In the genomic region with DNA sequence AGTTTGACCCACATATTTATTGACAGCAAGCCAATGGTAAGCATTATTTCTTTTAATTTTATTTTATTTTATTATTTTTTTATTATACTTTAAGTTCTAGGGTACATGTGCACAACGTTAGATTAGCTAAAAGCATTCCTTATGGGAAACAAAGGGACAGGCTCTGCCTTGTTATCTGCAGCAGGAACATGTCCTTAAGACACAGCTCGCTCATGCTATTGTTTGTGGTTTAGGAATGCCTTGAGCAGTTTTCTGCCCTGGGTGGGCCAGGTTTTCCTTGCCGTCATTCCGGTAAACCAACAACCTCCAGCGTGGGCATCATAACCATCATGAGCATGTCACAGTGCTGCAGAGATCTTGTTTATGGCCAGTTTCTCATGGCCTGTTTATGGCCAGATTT, we compare ENCODE assay signal across 29 cellular contexts.
"Had no signal": no experiment of that assay in that cellular context is flagged by ENCODE, and none has a peak within 500 bp of the region (broad histone marks: within the 10 kb centered on the region; RNA-seq: fewer than 3 reads in every experiment).

No MANE protein-coding gene starts in this region.

- H3K27ac ChIP-seq: colonic mucosa, coronary artery, dorsolateral prefrontal cortex, epithelial cell of prostate, esophagus muscularis mucosa, esophagus squamous epithelium, foreskin keratinocyte, gastrocnemius medialis, gastroesophageal sphincter, heart left ventricle, heart right ventricle had no signal

- FAIRE-seq: colon, endometrium, endothelial cell of umbilical vein, frontal cortex had no signal

- H3K27me3 ChIP-seq: colonic mucosa, dorsolateral prefrontal cortex, esophagus muscularis mucosa, esophagus squamous epithelium, foreskin keratinocyte, gastrocnemius medialis, gastroesophageal sphincter, heart left ventricle, heart right ventricle had no signal

- H3K4me1 Mint-ChIP-seq: endodermal cell had no signal

- ATAC-seq: effector memory CD8-positive, alpha-beta T cell; esophagus mucosa; foreskin keratinocyte; gastrocnemius medialis; gastroesophageal sphincter; heart left ventricle; heart right ventricle had no signal

- H3K36me3 ChIP-seq: colonic mucosa, esophagus muscularis mucosa, gastrocnemius medialis, gastroesophageal sphincter, heart left ventricle, heart right ventricle had no signal

- H3K4me3 Mint-ChIP-seq: dendritic cell treated with granulocyte-macrophage colony-stimulating factor and Interleukin-4, amounts not matched to agents 40 ng/mL and 50 ng/mL, for 4 days; effector memory CD8-positive, alpha-beta T cell; endodermal cell had no signal

- H3K27me3 Mint-ChIP-seq: dendritic cell treated with granulocyte-macrophage colony-stimulating factor and Interleukin-4, amounts not matched to agents 40 ng/mL and 50 ng/mL, for 4 days; effector memory CD8-positive, alpha-beta T cell had no signal

- H3K27ac Mint-ChIP-seq: dendritic cell treated with granulocyte-macrophage colony-stimulating factor and Interleukin-4, amounts not matched to agents 40 ng/mL and 50 ng/mL, for 4 days; effector memory CD8-positive, alpha-beta T cell; endodermal cell had no signal

- DNase-seq: colonic mucosa; cortex of kidney; dermis blood vessel endothelial cell; dorsolateral prefrontal cortex; effector CD4-positive, alpha-beta T cell; effector CD8-positive, alpha-beta T cell; effector memory CD4-positive, alpha-beta T cell; effector memory CD8-positive, alpha-beta T cell; endodermal cell; erythroblast; esophagus squamous epithelium; foreskin fibroblast; foreskin keratinocyte; foreskin melanocyte; gastrocnemius medialis; glutamatergic neuron; head of caudate nucleus; heart left ventricle; heart right ventricle had no signal

- H3K4me1 ChIP-seq: colonic mucosa, esophagus muscularis mucosa, esophagus squamous epithelium, foreskin keratinocyte, gastrocnemius medialis, gastroesophageal sphincter, heart left ventricle, heart right ventricle had no signal

- H3K4me3 ChIP-seq: colonic mucosa, coronary artery, dorsolateral prefrontal cortex, esophagus muscularis mucosa, esophagus squamous epithelium, gastrocnemius medialis, gastroesophageal sphincter, heart left ventricle, heart right ventricle had no signal

- H3K9me3 ChIP-seq: colonic mucosa, gastrocnemius medialis had no signal
